8 cellular contexts compared by ENCODE assay signal in the genomic region with DNA sequence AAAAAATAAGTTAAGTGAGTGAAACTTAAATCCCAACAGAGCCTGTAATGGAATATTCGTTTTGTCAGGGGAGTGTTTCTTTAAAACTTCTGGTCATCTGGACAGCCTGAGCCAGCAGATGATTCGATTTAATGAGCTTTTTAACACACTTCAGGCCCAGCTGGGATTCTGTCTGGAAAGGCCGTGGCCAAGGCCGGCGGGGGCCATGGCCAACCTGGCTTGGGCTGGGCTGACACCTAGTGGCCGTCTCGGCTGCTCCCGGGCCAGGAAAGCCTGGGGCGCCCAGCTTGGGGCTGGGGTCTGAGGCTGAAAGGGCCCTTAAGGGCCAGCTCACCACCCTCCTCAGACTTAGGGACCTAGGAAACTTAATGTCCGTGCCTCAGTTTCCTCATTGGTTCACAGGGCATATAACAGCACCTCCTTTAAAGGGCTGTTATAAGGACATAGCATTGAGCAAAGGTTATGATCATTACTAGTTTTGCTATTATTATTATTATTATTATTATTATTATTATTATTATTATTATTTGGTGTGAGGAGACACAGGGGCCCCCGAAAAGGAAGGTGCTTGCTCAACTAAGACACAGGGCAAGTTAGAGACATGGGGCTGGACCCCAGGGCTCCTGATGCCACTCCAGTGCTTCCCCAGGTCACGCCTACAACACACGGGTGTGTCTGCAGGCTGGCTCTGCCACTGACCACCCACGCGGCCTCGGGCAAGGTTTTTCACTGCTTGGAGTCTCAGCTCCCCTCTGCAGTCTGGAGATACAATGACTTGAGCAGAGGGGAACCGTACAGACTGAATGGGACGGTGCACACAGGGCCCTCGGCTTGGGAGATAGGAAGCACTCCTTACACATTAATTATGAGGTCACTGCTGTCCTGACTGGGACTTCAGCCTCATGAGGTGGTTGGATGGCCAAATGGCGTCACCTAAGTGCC.
DNase-seq lines count a peak whose midpoint lies in the region; ATAC-seq and TF ChIP-seq lines count a peak whose summit lies in the region.

No MANE protein-coding gene starts in this region.

- H4K20me1 ChIP-seq in mammary epithelial cell (ENCODE audit: insufficient read depth, low read length), result no peaks in the 10 kb centered on the region

- H3K9me3 ChIP-seq in mammary epithelial cell (replicated peaks; ENCODE audit: insufficient read depth, low read length) (no peaks in the 10 kb centered on the region), aorta (ENCODE audit: control insufficient read depth, low read length) (no peaks in the 10 kb centered on the region)
- H3K9me3 ChIP-seq in effector memory CD4-positive, alpha-beta T cell (ENCODE audit: control insufficient read depth, low read length), result no peaks in the 10 kb centered on the region

- H3K79me2 ChIP-seq in mammary epithelial cell (ENCODE audit: insufficient read depth, low read length), result no peaks in the 10 kb centered on the region

- H3K27ac ChIP-seq in mammary epithelial cell (ENCODE audit: insufficient read depth, low read depth, low read length) (no peak overlapping the region), aorta (ENCODE audit: low read depth in 1 of 2, low read length in 2 of 2) (no peak overlapping the region)
- no peak overlapping the region for H3K27ac ChIP-seq in effector memory CD4-positive, alpha-beta T cell (ENCODE audit: insufficient read depth, low read length, poor library complexity, severe bottlenecking)

- peak; percentile 44 for DNase-seq in DMS 273 treated with DMSO at 0.1 percent for 48 hours (lab: John Stamatoyannopoulos, UW)
- peak; percentile 49 for DNase-seq in NCI-H1694 (lab: John Stamatoyannopoulos, UW)
- peak; percentile 10 for DNase-seq in mammary epithelial cell
- DNase-seq in left lobe of liver (ENCODE audit: low spot score), result peak; percentile 60
- DNase-seq in aorta, result peak; percentile 44 to 83
- no peak for DNase-seq in effector memory CD4-positive, alpha-beta T cell
- DNase-seq in activated naive CD4-positive, alpha-beta T cell (lab: John Stamatoyannopoulos, UW), result no peak

- no TSS peak for BruUV-seq in mammary epithelial cell (replicated peaks; lab: Mats Ljungman, UMichigan)

- H3K36me3 ChIP-seq in mammary epithelial cell (ENCODE audit: insufficient read depth, low read length), result no peaks in the 10 kb centered on the region
- H3K36me3 ChIP-seq in aorta (ENCODE audit: control insufficient read depth in 1 of 2, insufficient read depth in 2 of 2, low read length in 1 of 2), result peaks cover 5 to 8% of the 10 kb centered on the region in 2 donors
- H3K36me3 ChIP-seq in effector memory CD4-positive, alpha-beta T cell (ENCODE audit: control insufficient read depth, insufficient read depth, low read length), result peaks cover 82% of the 10 kb centered on the region

- H3K27me3 ChIP-seq in mammary epithelial cell (ENCODE audit: insufficient read depth, low read length) (no peaks in the 10 kb centered on the region), aorta (ENCODE audit: control insufficient read depth in 1 of 2, insufficient read depth in 2 of 2, low read length in 1 of 2) (no peaks in the 10 kb centered on the region)
- no peaks in the 10 kb centered on the region for H3K27me3 ChIP-seq in effector memory CD4-positive, alpha-beta T cell (replicated peaks; ENCODE audit: control insufficient read depth, insufficient read depth, low read length, poor library complexity, severe bottlenecking)

- 38% methylated on average over 20 of the region's 20 CpGs for WGBS in mammary epithelial cell (ENCODE audit: low coverage, missing lambda C conversion rate)
- WGBS in aorta, 2 donors, result 43 to 46% methylated on average over 19 to 20 of the region's 20 CpGs

- intact Hi-C loops in mammary epithelial cell (cut with micrococcal nuclease), result loop anchor here (1.0 to 5.0 kb wide), 4 partner anchors 185 to 743 kb away; no protein-coding TSS in a partner anchor
- intact Hi-C loops in aorta (cut with DNase I), result loop anchor here in 1 of 2 donors (2.0 kb wide), 1 partner anchor 744 kb away; no protein-coding TSS in a partner anchor

- TF ChIP-seq CTCF in mammary epithelial cell (conservative IDR thresholded peaks at IDR 0.05 in 1 of 2, IDR thresholded peaks at IDR 0.05 in 1 of 2; ENCODE audit: extremely low read depth in 1 of 2, insufficient read depth in 1 of 2, low read depth in 1 of 2, low read length in 2 of 2), result peak; percentile 56 to 92

- no peak overlapping the region for H2AFZ ChIP-seq in mammary epithelial cell (ENCODE audit: low read depth, low read length)

- H3K4me2 ChIP-seq in mammary epithelial cell (ENCODE audit: insufficient read depth, low read depth, low read length), result no peak overlapping the region

- in situ Hi-C loops in mammary epithelial cell (cut with MboI; ENCODE audit: low sequenced_read_pairs in 2 of 2), result loop anchor here (25.0 kb wide), 2 partner anchors 555 to 745 kb away; no protein-coding TSS in a partner anchor

- CTCF ChIA-PET in mammary epithelial cell (lab: Charles Lee; ENCODE audit: low non-redundant PET), result interaction anchor here (0.6 to 0.7 kb wide), 4 partner anchors 167 to 683 kb away, joined by 3 to 7 read pairs (median 4); no protein-coding TSS in a partner anchor

- ATAC-seq in left lobe of liver (peak; percentile 72), aorta (ENCODE audit: low FRiP score) (peak; percentile 89), GM18498 (IDR thresholded peaks at IDR 0.05; ENCODE audit: unreplicated experiment) (no peak)

- H3K4me3 ChIP-seq in mammary epithelial cell (replicated peaks in 1 of 3; ENCODE audit: insufficient read depth in 1 of 3, low read depth in 2 of 3, low read length in 3 of 3), result no peak overlapping the region
- H3K4me3 ChIP-seq in aorta (ENCODE audit: low read length in 2 of 2), result no peak overlapping the region
- H3K4me3 ChIP-seq in effector memory CD4-positive, alpha-beta T cell (ENCODE audit: insufficient read depth, low read depth, low read length, poor library complexity, severe bottlenecking), result no peak overlapping the region

- dilution Hi-C loops in mammary epithelial cell (cut with HindIII; ENCODE audit: low sequenced_read_pairs), result no loop called here

- H3K4me1 ChIP-seq in mammary epithelial cell (ENCODE audit: insufficient read depth, low read length), result no peaks in the 10 kb centered on the region
- H3K4me1 ChIP-seq in aorta (ENCODE audit: control insufficient read depth in 1 of 2, insufficient read depth in 2 of 2, low read length in 2 of 2), result no peaks in the 10 kb centered on the region
- H3K4me1 ChIP-seq in effector memory CD4-positive, alpha-beta T cell (ENCODE audit: control insufficient read depth, insufficient read depth, low read length, poor library complexity, severe bottlenecking), result no peaks in the 10 kb centered on the region

- no peak overlapping the region for H3K9ac ChIP-seq in mammary epithelial cell (ENCODE audit: insufficient read depth, low read length)

Comparison
In these comparisons a context has a peak if more than half of its experiments do, and no peak if none do; other contexts are left out.
1. DNase-seq: peak in DMS 273 treated with DMSO at 0.1 percent for 48 hours (single experiment), NCI-H1694 (single experiment), mammary epithelial cell (single experiment), left lobe of liver (single experiment) and aorta (2 of 2); none in effector memory CD4-positive, alpha-beta T cell (0 of 3) and activated naive CD4-positive, alpha-beta T cell (0 of 4).